In the genomic region with DNA sequence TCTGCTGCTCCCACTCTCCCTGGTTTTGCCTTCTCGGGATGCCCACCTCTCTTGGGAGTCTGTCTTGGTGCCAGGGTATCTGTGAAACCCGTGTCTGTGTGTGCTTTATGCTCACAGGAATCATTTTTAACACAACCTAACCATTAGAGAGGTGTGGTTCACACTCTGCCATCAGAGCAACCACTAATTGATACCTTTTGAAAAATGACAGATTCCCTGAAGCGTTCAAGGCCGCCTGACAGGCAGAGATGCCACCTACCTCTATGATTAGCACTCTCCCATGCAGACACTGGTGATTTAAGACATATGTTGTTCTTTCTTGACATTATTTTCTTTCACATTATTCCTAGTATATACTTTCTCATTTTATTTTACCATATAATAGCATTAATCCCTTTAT, we compare ENCODE assay signal across 26 cellular contexts.
"Had no signal": no experiment of that assay in that cellular context is flagged by ENCODE, and none has a peak within 500 bp of the region (broad histone marks: within the 10 kb centered on the region; RNA-seq: fewer than 3 reads in every experiment).

No MANE protein-coding gene starts in this region.

- H3K27ac ChIP-seq: colonic mucosa, esophagus muscularis mucosa, foreskin keratinocyte, gastroesophageal sphincter, heart left ventricle, hepatocyte, neural progenitor cell, prostate gland, sigmoid colon, testis, tibial artery had no signal

- H3K9me3 ChIP-seq: colonic mucosa, esophagus muscularis mucosa, gastroesophageal sphincter, heart left ventricle, mucosa of descending colon, prostate gland, sigmoid colon, testis, tibial artery had no signal

- H3K4me2 ChIP-seq: hepatocyte, neural progenitor cell had no signal

- H3K36me3 ChIP-seq: colonic mucosa, esophagus muscularis mucosa, gastroesophageal sphincter, heart left ventricle, neural progenitor cell, prostate gland, sigmoid colon, tibial artery had no signal

- H3K27me3 ChIP-seq: colonic mucosa, esophagus muscularis mucosa, foreskin keratinocyte, gastroesophageal sphincter, heart left ventricle, hepatocyte, neural progenitor cell, sigmoid colon, testis, tibial artery had no signal

- H3K4me3 ChIP-seq: colonic mucosa, esophagus muscularis mucosa, gastroesophageal sphincter, heart left ventricle, hepatocyte, lung, mucosa of descending colon, neural progenitor cell, prostate gland, sigmoid colon, testis, tibial artery had no signal

- H2AFZ ChIP-seq: hepatocyte, neural progenitor cell had no signal

- H3K9ac ChIP-seq: neural progenitor cell had no signal

- ATAC-seq: foreskin keratinocyte; gastroesophageal sphincter; heart left ventricle; left lobe of liver; mucosa of descending colon; natural killer cell treated with Interleukin-12 subunit alpha and Interleukin-12 subunit beta and Interleukin-15 and Interleukin-18, amount 100 ng/mL, for 72 hours; right cardiac atrium; stimulated activated memory B cell treated with anti-CD40 and anti-IgM and Interleukin-4, amounts not matched to agents 10 μg/mL and 1 μg/mL and 100 μg/mL, for 72 hours; stimulated activated naive CD8-positive, alpha-beta T cell treated with anti-CD3 and anti-CD28 coated beads, Interleukin-15, Interleukin-2, amounts not matched to agents 100 U/mL and 50 U/mL, for 24 hours had no signal

- H3K4me1 ChIP-seq: colonic mucosa, esophagus muscularis mucosa, foreskin keratinocyte, gastroesophageal sphincter, neural progenitor cell, prostate gland, testis had no signal

- FAIRE-seq: endothelial cell of umbilical vein, kidney had no signal

- DNase-seq: colonic mucosa; effector CD8-positive, alpha-beta T cell; foreskin keratinocyte; heart left ventricle; kidney; mesenchymal stem cell; mucosa of descending colon; naive B cell; right cardiac atrium; sigmoid colon; stimulated activated CD4-positive, alpha-beta T cell treated with anti-CD3 and anti-CD28 coated beads, Interleukin-2, amount 100 ng/mL, for 24 hours; stimulated activated CD4-positive, alpha-beta T cell treated with anti-CD3 and anti-CD28 coated beads, Interleukin-4, amount 100 ng/mL, for 24 hours; stimulated activated naive CD8-positive, alpha-beta T cell treated with anti-CD3 and anti-CD28 coated beads, Interleukin-15, Interleukin-2, amounts not matched to agents 100 U/mL and 50 U/mL, for 24 hours; substantia nigra; testis; tibial artery had no signal
